9 cellular contexts compared by ENCODE assay signal in genomic region chr1:202565890-202566289, GRCh38.
A peak's percentile ranks its signal among the peaks of the same experiment; 100 is the strongest.
DNase-seq lines count a peak whose midpoint lies in the region; ATAC-seq, FAIRE-seq and TF ChIP-seq lines count a peak whose summit lies in the region.
"Had no signal": no experiment of that assay in that cellular context is flagged by ENCODE, and none has a peak within 500 bp of the region (broad histone marks: within the 10 kb centered on the region; RNA-seq: fewer than 3 reads in every experiment).

No MANE protein-coding gene starts in this region.

- no peak overlapping the region for H3K27ac ChIP-seq in RWPE2 (ENCODE audit: poor library complexity, severe bottlenecking)
- peak overlapping the region; percentile 23 for H3K27ac ChIP-seq in skeletal muscle tissue (ENCODE audit: low read depth, low read length)
- H3K27ac ChIP-seq in smooth muscle cell (ENCODE audit: low read depth) = no peak overlapping the region

- H4K20me1 ChIP-seq in smooth muscle cell (ENCODE audit: low read depth) = no peaks in the 10 kb centered on the region

- H3K9me3 ChIP-seq in RWPE2 (ENCODE audit: severe bottlenecking) (no peaks in the 10 kb centered on the region), skeletal muscle tissue (ENCODE audit: control insufficient read depth in 3 of 3, low read length in 3 of 3) (no peaks in the 10 kb centered on the region), smooth muscle cell (replicated peaks; ENCODE audit: low read depth) (no peaks in the 10 kb centered on the region)

- H3K4me3 ChIP-seq in RWPE2 (ENCODE audit: severe bottlenecking) (no peak overlapping the region), skeletal muscle tissue (ENCODE audit: low read length in 3 of 3) (no peak overlapping the region), smooth muscle cell (no peak overlapping the region)

- no peaks in the 10 kb centered on the region for H3K36me3 ChIP-seq in RWPE2 (ENCODE audit: low read depth)
- H3K36me3 ChIP-seq in skeletal muscle tissue (ENCODE audit: control insufficient read depth in 3 of 3, insufficient read depth in 3 of 3, low read length in 3 of 3) = peaks cover 19 to 41% (median 40%) of the 10 kb centered on the region in 3 donors
- no peaks in the 10 kb centered on the region for H3K36me3 ChIP-seq in smooth muscle cell (ENCODE audit: low read depth)

- no peak overlapping the region for H3K4me2 ChIP-seq in smooth muscle cell

- H3F3A ChIP-seq in smooth muscle cell (ENCODE audit: low read depth) = no peaks in the 10 kb centered on the region

- H2AFZ ChIP-seq in smooth muscle cell (ENCODE audit: low read depth) = no peak overlapping the region

- H3K4me1 ChIP-seq in RWPE2 (ENCODE audit: insufficient read depth, poor library complexity, severe bottlenecking) (peaks cover 30% of the 10 kb centered on the region), skeletal muscle tissue (ENCODE audit: control insufficient read depth in 3 of 3, insufficient read depth in 3 of 3, low read length in 3 of 3) (peaks cover 28 to 30% (median 29%) of the 10 kb centered on the region in 3 donors), smooth muscle cell (ENCODE audit: low read depth) (no peaks in the 10 kb centered on the region)

- ATAC-seq in GM18907 (IDR thresholded peaks at IDR 0.05; ENCODE audit: unreplicated experiment) = peak; percentile 90
- peak; percentile 73 for ATAC-seq in HG02642 (IDR thresholded peaks at IDR 0.05; ENCODE audit: poor library complexity, unreplicated experiment)
- ATAC-seq in RWPE2 (ENCODE audit: low read depth) = no peak

- DNase-seq in RWPE2 (ENCODE audit: low spot score) (no peak), smooth muscle cell (lab: John Stamatoyannopoulos, UW; ENCODE audit: unreplicated experiment) (no peak), H54 (ENCODE audit: insufficient read length, low spot score) (no peak), occipital lobe (lab: John Stamatoyannopoulos, UW) (no peak), COLO668 (lab: John Stamatoyannopoulos, UW; ENCODE audit: unreplicated experiment) (no peak)
- DNase-seq: dermis blood vessel endothelial cell had no signal

- H3K9ac ChIP-seq in skeletal muscle tissue (ENCODE audit: low read depth in 1 of 3, low read length in 3 of 3) (no peak overlapping the region), smooth muscle cell (ENCODE audit: low read depth) (no peak overlapping the region)

- no peak for TF ChIP-seq POLR2A in H54 (IDR thresholded peaks at IDR 0.05; ENCODE audit: low read depth, low read length)

- 96% methylated on average over 2 of the region's 2 CpGs for WGBS in smooth muscle cell (ENCODE audit: low lambda C conversion rate)

- H3K27me3 ChIP-seq in RWPE2 (ENCODE audit: insufficient read depth, poor library complexity, severe bottlenecking) (no peaks in the 10 kb centered on the region), skeletal muscle tissue (ENCODE audit: control insufficient read depth in 3 of 3, insufficient read depth in 3 of 3, low read length in 3 of 3) (no peaks in the 10 kb centered on the region), smooth muscle cell (ENCODE audit: low read depth) (no peaks in the 10 kb centered on the region)

- no peaks in the 10 kb centered on the region for H3K79me2 ChIP-seq in smooth muscle cell (ENCODE audit: low read depth)

- FAIRE-seq in H54 (lab: Jason Lieb, UNC) = no peak

- TF ChIP-seq CTCF in RWPE2 (IDR thresholded peaks at IDR 0.05; ENCODE audit: poor library complexity, severe bottlenecking) (peak; percentile 15), smooth muscle cell (IDR thresholded peaks at IDR 0.05; ENCODE audit: borderline replicate concordance, insufficient read depth, poor library complexity, severe bottlenecking) (no peak)
